Comparison of ENCODE assay signal across 10 cellular contexts in genomic region chr1:168567568-168567967, GRCh38. TPM values are rescaled to one million over a fixed set of nuclear protein-coding genes. Genes with fewer than 3 reads are reported as not detected.
"Had no signal": no experiment of that assay in that cellular context is flagged by ENCODE, and none has a peak within 500 bp of the region (broad histone marks: within the 10 kb centered on the region; RNA-seq: fewer than 3 reads in every experiment).

No MANE protein-coding gene starts in this region.

- H3K36me3 ChIP-seq: HAP-1 had no signal

- ATAC-seq: HCT116 had no signal

- H3K4me1 ChIP-seq: HAP-1 had no signal

- H3K4me3 ChIP-seq: GM23248, HAP-1 had no signal

- H3K27ac ChIP-seq: GM23248 had no signal

- DNase-seq: GM23248, GOT3, H7, HFFc6, KG1 had no signal

- H3K9ac ChIP-seq: GM23248 had no signal

- H2AFZ ChIP-seq: GM23248 had no signal

- FAIRE-seq: HTR-8/SVneo had no signal

- H3K9me3 ChIP-seq: HAP-1 had no signal

RNA-seq across cellular contexts. Expression of gene XCL1, which starts 8.8 kb away (rescaled TPM):
- total RNA-seq: GM23248, H4, HFFc6, HT-29 had no signal
- polyA plus RNA-seq: GM23248 had no signal

RNA-seq across cellular contexts. Expression of gene XCL2, which starts 23.8 kb away (rescaled TPM):
- total RNA-seq: GM23248, H4, H7, HFFc6, HT-29 had no signal
- polyA plus RNA-seq: GM23248 had no signal
